Comparison of ENCODE assay signal across 1 cellular context in the genomic region with DNA sequence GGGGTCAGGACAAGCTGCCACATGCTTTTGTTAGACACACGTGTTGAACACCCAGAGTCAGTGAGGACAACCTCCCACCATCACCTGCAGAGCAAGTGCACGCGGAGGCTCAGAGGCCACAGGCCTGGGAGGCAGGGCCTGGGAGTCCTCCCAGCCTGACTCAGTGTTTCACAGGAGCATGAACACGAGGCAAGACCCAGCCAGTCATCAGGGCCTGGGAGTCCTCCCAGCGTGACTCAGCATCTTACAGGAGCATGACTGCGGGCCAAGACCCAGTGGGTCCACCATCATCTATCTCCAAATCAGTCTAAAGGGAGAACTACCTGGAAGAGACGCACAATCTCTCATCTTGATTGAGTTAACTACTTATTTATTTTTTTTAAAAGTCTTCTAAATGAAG.
TF ChIP-seq lines count a peak whose summit lies in the region.

No MANE protein-coding gene starts in this region.

TF ChIP-seq in GM23338, 12 proteins besides CTCF, POLR2A, EP300 and RAD21 (continued from another document):
- TF ChIP-seq, protein P1, sequence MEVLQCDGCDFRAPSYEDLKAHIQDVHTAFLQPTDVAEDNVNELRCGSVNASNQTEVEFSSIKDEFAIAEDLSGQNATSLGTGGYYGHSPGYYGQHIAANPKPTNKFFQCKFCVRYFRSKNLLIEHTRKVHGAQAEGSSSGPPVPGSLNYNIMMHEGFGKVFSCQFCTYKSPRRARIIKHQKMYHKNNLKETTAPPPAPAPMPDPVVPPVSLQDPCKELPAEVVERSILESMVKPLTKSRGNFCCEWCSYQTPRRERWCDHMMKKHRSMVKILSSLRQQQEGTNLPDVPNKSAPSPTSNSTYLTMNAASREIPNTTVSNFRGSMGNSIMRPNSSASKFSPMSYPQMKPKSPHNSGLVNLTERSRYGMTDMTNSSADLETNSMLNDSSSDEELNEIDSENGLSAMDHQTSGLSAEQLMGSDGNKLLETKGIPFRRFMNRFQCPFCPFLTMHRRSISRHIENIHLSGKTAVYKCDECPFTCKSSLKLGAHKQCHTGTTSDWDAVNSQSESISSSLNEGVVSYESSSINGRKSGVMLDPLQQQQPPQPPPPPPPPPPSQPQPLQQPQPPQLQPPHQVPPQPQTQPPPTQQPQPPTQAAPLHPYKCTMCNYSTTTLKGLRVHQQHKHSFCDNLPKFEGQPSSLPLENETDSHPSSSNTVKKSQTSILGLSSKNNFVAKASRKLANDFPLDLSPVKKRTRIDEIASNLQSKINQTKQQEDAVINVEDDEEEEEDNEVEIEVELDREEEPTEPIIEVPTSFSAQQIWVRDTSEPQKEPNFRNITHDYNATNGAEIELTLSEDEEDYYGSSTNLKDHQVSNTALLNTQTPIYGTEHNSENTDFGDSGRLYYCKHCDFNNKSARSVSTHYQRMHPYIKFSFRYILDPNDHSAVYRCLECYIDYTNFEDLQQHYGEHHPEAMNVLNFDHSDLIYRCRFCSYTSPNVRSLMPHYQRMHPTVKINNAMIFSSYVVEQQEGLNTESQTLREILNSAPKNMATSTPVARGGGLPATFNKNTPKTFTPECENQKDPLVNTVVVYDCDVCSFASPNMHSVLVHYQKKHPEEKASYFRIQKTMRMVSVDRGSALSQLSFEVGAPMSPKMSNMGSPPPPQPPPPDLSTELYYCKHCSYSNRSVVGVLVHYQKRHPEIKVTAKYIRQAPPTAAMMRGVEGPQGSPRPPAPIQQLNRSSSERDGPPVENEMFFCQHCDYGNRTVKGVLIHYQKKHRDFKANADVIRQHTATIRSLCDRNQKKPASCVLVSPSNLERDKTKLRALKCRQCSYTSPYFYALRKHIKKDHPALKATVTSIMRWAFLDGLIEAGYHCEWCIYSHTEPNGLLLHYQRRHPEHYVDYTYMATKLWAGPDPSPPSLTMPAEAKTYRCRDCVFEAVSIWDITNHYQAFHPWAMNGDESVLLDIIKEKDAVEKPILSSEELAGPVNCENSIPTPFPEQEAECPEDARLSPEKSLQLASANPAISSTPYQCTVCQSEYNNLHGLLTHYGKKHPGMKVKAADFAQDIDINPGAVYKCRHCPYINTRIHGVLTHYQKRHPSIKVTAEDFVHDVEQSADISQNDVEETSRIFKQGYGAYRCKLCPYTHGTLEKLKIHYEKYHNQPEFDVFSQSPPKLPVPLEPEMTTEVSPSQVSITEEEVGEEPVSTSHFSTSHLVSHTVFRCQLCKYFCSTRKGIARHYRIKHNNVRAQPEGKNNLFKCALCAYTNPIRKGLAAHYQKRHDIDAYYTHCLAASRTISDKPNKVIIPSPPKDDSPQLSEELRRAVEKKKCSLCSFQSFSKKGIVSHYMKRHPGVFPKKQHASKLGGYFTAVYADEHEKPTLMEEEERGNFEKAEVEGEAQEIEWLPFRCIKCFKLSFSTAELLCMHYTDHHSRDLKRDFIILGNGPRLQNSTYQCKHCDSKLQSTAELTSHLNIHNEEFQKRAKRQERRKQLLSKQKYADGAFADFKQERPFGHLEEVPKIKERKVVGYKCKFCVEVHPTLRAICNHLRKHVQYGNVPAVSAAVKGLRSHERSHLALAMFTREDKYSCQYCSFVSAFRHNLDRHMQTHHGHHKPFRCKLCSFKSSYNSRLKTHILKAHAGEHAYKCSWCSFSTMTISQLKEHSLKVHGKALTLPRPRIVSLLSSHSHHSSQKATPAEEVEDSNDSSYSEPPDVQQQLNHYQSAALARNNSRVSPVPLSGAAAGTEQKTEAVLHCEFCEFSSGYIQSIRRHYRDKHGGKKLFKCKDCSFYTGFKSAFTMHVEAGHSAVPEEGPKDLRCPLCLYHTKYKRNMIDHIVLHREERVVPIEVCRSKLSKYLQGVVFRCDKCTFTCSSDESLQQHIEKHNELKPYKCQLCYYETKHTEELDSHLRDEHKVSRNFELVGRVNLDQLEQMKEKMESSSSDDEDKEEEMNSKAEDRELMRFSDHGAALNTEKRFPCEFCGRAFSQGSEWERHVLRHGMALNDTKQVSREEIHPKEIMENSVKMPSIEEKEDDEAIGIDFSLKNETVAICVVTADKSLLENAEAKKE (CRISPR knock-in tag; IDR thresholded peaks at IDR 0.05), result no peak
- TF ChIP-seq NANOG (IDR thresholded peaks at IDR 0.05; ENCODE audit: borderline replicate concordance) (no peak), EZH2phosphoT487 (IDR thresholded peaks at IDR 0.05; ENCODE audit: unreplicated experiment) (no peak), STAT1 (IDR thresholded peaks at IDR 0.05; ENCODE audit: unreplicated experiment) (no peak), ZNF331 (CRISPR knock-in tag; IDR thresholded peaks at IDR 0.05; ENCODE audit: low read depth) (no peak), EZH2 (IDR thresholded peaks at IDR 0.05; ENCODE audit: low read depth, unreplicated experiment) (no peak), POLR2AphosphoS5 (IDR thresholded peaks at IDR 0.05; ENCODE audit: low read depth) (no peak)
- TF ChIP-seq, protein P2, sequence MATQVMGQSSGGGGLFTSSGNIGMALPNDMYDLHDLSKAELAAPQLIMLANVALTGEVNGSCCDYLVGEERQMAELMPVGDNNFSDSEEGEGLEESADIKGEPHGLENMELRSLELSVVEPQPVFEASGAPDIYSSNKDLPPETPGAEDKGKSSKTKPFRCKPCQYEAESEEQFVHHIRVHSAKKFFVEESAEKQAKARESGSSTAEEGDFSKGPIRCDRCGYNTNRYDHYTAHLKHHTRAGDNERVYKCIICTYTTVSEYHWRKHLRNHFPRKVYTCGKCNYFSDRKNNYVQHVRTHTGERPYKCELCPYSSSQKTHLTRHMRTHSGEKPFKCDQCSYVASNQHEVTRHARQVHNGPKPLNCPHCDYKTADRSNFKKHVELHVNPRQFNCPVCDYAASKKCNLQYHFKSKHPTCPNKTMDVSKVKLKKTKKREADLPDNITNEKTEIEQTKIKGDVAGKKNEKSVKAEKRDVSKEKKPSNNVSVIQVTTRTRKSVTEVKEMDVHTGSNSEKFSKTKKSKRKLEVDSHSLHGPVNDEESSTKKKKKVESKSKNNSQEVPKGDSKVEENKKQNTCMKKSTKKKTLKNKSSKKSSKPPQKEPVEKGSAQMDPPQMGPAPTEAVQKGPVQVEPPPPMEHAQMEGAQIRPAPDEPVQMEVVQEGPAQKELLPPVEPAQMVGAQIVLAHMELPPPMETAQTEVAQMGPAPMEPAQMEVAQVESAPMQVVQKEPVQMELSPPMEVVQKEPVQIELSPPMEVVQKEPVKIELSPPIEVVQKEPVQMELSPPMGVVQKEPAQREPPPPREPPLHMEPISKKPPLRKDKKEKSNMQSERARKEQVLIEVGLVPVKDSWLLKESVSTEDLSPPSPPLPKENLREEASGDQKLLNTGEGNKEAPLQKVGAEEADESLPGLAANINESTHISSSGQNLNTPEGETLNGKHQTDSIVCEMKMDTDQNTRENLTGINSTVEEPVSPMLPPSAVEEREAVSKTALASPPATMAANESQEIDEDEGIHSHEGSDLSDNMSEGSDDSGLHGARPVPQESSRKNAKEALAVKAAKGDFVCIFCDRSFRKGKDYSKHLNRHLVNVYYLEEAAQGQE (IDR thresholded peaks at IDR 0.05; ENCODE audit: unreplicated experiment), result no peak
TF ChIP-seq in GM23338: peak in this region for 0.
